1 cellular context compared by ENCODE assay signal in the genomic region with DNA sequence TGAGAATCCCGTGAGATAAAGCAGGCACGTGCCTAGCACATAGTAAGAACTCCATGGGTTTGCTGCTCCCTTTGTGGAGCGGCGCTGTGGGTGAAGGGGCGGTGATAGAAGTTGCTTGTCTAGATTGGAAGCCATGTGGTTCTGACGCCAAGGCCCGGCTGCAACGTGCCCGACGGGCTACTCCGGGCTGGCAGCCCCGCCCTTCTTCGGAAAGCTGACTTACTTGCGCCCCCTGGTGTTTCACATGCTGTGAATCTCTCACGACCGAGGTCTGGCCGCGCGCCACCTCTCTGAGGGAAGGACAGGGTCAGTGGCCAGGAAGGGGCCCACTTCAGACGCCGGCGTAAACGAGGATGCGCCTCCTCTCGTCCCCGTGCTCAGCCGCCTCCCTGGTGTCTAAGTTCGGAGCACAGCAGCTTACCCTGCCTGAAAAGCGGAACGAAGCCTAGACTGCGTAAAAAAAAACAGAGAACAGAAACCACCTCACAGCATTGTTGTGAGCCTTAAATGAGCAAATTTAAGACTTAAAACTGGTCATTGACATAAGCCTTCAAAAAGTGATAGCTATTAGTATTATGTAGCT.
TF ChIP-seq lines count a peak whose summit lies in the region.

No MANE protein-coding gene starts in this region.

TF ChIP-seq in GM12878, 131 proteins besides CTCF, POLR2A, EP300 and RAD21 (continued from another document and continues in another):
- TF ChIP-seq ZBTB4 (CRISPR knock-in tag; IDR thresholded peaks at IDR 0.05) (no peak), CHD4 (IDR thresholded peaks at IDR 0.05) (no peak), NR2F1 (conservative IDR thresholded peaks at IDR 0.05) (peak; percentile 78), HDAC6 (IDR thresholded peaks at IDR 0.05; ENCODE audit: unreplicated experiment) (no peak), ZNF622 (IDR thresholded peaks at IDR 0.05) (no peak), GABPA (IDR thresholded peaks at IDR 0.05; ENCODE audit: low read depth) (no peak), SIN3A (IDR thresholded peaks at IDR 0.05; ENCODE audit: low read depth, low read length) (peak; percentile 66; the same call in 1 of the 2 replicates), KDM1A (IDR thresholded peaks at IDR 0.05; ENCODE audit: borderline replicate concordance) (no peak), ZZZ3 (IDR thresholded peaks at IDR 0.05; ENCODE audit: control insufficient read depth, insufficient read length, low read depth) (no peak), TAF1 (IDR thresholded peaks at IDR 0.05; ENCODE audit: borderline replicate concordance, low read depth, low read length) (no peak), SMARCA5 (IDR thresholded peaks at IDR 0.05) (peak; percentile 81; the same call in 1 of the 2 replicates), SUZ12 (IDR thresholded peaks at IDR 0.05; ENCODE audit: unreplicated experiment) (no peak), SRF (IDR thresholded peaks at IDR 0.05; ENCODE audit: low read depth in 2 of 2, low read length in 2 of 2) (0 out of 4 replicates have a peak, but pooled peaks of 1 of the 2 experiments have one; percentile 49), ZNF592 (IDR thresholded peaks at IDR 0.05) (peak; percentile 89; the same call in 1 of the 2 replicates), SUPT20H (IDR thresholded peaks at IDR 0.05; ENCODE audit: borderline replicate concordance, control insufficient read depth, low read depth, low read length) (no peak), CHD1 (IDR thresholded peaks at IDR 0.05; ENCODE audit: low read depth, low read length) (no peak; the same call in 1 of the 2 replicates), E4F1 (IDR thresholded peaks at IDR 0.05; ENCODE audit: borderline replicate concordance, partially characterized antibody) (no peak), CHD2 (IDR thresholded peaks at IDR 0.05; ENCODE audit: borderline replicate concordance, low read depth, low read length) (peak; percentile 60), MTA3 (IDR thresholded peaks at IDR 0.05; ENCODE audit: borderline replicate concordance, low read length) (no peak; the same call in 1 of the 2 replicates), ZNF274 (IDR thresholded peaks at IDR 0.05; ENCODE audit: insufficient read depth, insufficient read length) (no peak), WRNIP1 (IDR thresholded peaks at IDR 0.05; ENCODE audit: borderline replicate concordance, low read depth, low read length) (no peak), MXI1 (IDR thresholded peaks at IDR 0.05; ENCODE audit: low read depth, low read length) (peak; percentile 94), SPI1 (IDR thresholded peaks at IDR 0.05; ENCODE audit: borderline replicate concordance, insufficient read depth, low read depth, low read length) (peak; percentile 92), CREM (IDR thresholded peaks at IDR 0.05; ENCODE audit: low read depth) (peak; percentile 74), MTA2 (IDR thresholded peaks at IDR 0.05; ENCODE audit: low read depth) (peak; percentile 91), EED (IDR thresholded peaks at IDR 0.05; ENCODE audit: low read depth) (peak; percentile 89), NRF1 (conservative IDR thresholded peaks at IDR 0.05; ENCODE audit: low read depth, low read length) (no peak), KAT2A (conservative IDR thresholded peaks at IDR 0.05; ENCODE audit: control insufficient read depth, low read depth, low read length) (no peak), MEF2A (IDR thresholded peaks at IDR 0.05; ENCODE audit: insufficient read depth, low read depth, low read length) (0 out of 2 replicates have a peak, but pooled peaks have one; percentile 58), HCFC1 (IDR thresholded peaks at IDR 0.05; ENCODE audit: low read length) (no peak), PAX8 (IDR thresholded peaks at IDR 0.05) (no peak), ZNF384 (IDR thresholded peaks at IDR 0.05; ENCODE audit: borderline replicate concordance, low read depth, low read length) (peak; percentile 95), ESRRA (IDR thresholded peaks at IDR 0.05; ENCODE audit: low read length) (no peak), PRDM15 (CRISPR knock-in tag; IDR thresholded peaks at IDR 0.05) (no peak), ZSCAN29 (IDR thresholded peaks at IDR 0.05) (no peak)
- TF ChIP-seq, protein P1, sequence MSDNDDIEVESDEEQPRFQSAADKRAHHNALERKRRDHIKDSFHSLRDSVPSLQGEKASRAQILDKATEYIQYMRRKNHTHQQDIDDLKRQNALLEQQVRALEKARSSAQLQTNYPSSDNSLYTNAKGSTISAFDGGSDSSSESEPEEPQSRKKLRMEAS (IDR thresholded peaks at IDR 0.05; ENCODE audit: low read depth, low read length), result peak; percentile 90
- TF ChIP-seq, protein P2, sequence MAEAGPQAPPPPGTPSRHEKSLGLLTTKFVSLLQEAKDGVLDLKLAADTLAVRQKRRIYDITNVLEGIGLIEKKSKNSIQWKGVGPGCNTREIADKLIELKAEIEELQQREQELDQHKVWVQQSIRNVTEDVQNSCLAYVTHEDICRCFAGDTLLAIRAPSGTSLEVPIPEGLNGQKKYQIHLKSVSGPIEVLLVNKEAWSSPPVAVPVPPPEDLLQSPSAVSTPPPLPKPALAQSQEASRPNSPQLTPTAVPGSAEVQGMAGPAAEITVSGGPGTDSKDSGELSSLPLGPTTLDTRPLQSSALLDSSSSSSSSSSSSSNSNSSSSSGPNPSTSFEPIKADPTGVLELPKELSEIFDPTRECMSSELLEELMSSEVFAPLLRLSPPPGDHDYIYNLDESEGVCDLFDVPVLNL (IDR thresholded peaks at IDR 0.05; ENCODE audit: low read depth, low read length), result no peak
- TF ChIP-seq, protein P3, sequence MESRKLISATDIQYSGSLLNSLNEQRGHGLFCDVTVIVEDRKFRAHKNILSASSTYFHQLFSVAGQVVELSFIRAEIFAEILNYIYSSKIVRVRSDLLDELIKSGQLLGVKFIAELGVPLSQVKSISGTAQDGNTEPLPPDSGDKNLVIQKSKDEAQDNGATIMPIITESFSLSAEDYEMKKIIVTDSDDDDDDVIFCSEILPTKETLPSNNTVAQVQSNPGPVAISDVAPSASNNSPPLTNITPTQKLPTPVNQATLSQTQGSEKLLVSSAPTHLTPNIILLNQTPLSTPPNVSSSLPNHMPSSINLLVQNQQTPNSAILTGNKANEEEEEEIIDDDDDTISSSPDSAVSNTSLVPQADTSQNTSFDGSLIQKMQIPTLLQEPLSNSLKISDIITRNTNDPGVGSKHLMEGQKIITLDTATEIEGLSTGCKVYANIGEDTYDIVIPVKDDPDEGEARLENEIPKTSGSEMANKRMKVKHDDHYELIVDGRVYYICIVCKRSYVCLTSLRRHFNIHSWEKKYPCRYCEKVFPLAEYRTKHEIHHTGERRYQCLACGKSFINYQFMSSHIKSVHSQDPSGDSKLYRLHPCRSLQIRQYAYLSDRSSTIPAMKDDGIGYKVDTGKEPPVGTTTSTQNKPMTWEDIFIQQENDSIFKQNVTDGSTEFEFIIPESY (IDR thresholded peaks at IDR 0.05), result no peak; the same call in 1 of the 2 replicates
- TF ChIP-seq, protein P4, sequence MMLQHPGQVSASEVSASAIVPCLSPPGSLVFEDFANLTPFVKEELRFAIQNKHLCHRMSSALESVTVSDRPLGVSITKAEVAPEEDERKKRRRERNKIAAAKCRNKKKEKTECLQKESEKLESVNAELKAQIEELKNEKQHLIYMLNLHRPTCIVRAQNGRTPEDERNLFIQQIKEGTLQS (IDR thresholded peaks at IDR 0.05; ENCODE audit: borderline replicate concordance, extremely low read depth, low read depth, low read length), result no peak
- TF ChIP-seq, protein P5, sequence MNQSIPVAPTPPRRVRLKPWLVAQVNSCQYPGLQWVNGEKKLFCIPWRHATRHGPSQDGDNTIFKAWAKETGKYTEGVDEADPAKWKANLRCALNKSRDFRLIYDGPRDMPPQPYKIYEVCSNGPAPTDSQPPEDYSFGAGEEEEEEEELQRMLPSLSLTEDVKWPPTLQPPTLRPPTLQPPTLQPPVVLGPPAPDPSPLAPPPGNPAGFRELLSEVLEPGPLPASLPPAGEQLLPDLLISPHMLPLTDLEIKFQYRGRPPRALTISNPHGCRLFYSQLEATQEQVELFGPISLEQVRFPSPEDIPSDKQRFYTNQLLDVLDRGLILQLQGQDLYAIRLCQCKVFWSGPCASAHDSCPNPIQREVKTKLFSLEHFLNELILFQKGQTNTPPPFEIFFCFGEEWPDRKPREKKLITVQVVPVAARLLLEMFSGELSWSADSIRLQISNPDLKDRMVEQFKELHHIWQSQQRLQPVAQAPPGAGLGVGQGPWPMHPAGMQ (IDR thresholded peaks at IDR 0.05; ENCODE audit: borderline replicate concordance), result no peak
